ENCODE assay signal across 21 cellular contexts in the genomic region with DNA sequence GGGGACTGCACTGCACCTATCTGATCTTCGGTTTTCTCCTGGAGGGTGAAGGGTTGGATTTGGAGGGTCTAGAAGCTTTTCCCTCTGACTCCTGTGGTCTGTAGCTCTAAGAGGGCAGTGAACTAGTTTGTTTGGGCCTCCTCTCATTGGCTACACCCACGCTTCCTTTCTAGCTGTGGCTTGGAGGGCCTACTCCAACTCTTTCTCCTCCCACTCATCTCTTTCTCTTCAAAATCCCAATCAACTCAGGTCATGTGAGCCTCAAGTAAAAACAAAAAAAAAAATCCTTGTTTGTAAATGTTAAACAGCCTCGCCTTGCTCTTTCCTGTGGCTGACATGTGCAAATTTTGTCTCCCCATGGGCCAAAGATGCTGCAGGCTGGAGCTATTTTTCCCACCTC.
A peak's percentile ranks its signal among the peaks of the same experiment; 100 is the strongest.
DNase-seq lines count a peak whose midpoint lies in the region; ATAC-seq and TF ChIP-seq lines count a peak whose summit lies in the region.
"Had no signal": no experiment of that assay in that cellular context is flagged by ENCODE, and none has a peak within 500 bp of the region (broad histone marks: within the 10 kb centered on the region; RNA-seq: fewer than 3 reads in every experiment).

No MANE protein-coding gene starts in this region.

- WGBS in esophagus squamous epithelium, 2 donors = 83% methylated on average over 2 to 3 of the region's 3 CpGs

- H3K27me3 ChIP-seq in right atrium auricular region (no peaks in the 10 kb centered on the region), esophagus squamous epithelium (no peaks in the 10 kb centered on the region), osteoblast (ENCODE audit: insufficient read depth, low read length) (no peaks in the 10 kb centered on the region), vagina (no peaks in the 10 kb centered on the region)
- H3K27me3 ChIP-seq: testis had no signal

- TF ChIP-seq POLR2A in esophagus squamous epithelium (IDR thresholded peaks at IDR 0.05) = no peak
- TF ChIP-seq POLR2A in vagina (IDR thresholded peaks at IDR 0.05) = no peak

- no peak for DNase-seq in right atrium auricular region (ENCODE audit: low spot score)
- no peak for DNase-seq in Right ventricle myocardium inferior (ENCODE audit: missing footprints)
- no peak for DNase-seq in esophagus squamous epithelium (lab: John Stamatoyannopoulos, UW)
- no peak for DNase-seq in osteoblast (ENCODE audit: insufficient read length, low spot score, missing footprints)
- no peak for DNase-seq in vagina (ENCODE audit: extremely low spot score in 2 of 2)
- DNase-seq in osteocyte (ENCODE audit: extremely low spot score, unreplicated experiment) = no peak
- DNase-seq in central memory CD4-positive, alpha-beta T cell = no peak
- DNase-seq in activated CD8-positive, alpha-beta memory T cell treated with anti-CD3 and anti-CD28 coated beads, Interleukin-2, amount 50 U/mL, for 48 hours = no peak
- DNase-seq: activated CD4-positive, alpha-beta T cell treated with anti-CD3 and anti-CD28 coated beads, Interleukin-2, amount 50 U/mL, for 48 hours; activated naive CD4-positive, alpha-beta T cell treated with anti-CD3 and anti-CD28 coated beads, Interleukin-2, amount 50 U/mL, for 16 hours; activated T-cell treated with anti-CD3 and anti-CD28 coated beads, Interleukin-2, amount 50 U/mL, for 24 hours; CD4-positive, alpha-beta T cell; endodermal cell; foreskin melanocyte; naive B cell; NCI-H2029; NCI-H510A treated with DMSO at 0.1 percent for 48 hours; SIG-M5; testis had no signal

- no peaks in the 10 kb centered on the region for H4K20me1 ChIP-seq in osteoblast (ENCODE audit: insufficient read depth, low read length)

- H3K4me3 ChIP-seq in right atrium auricular region (no peak overlapping the region), esophagus squamous epithelium (no peak overlapping the region), osteoblast (ENCODE audit: insufficient read depth, low read length) (no peak overlapping the region), vagina (no peak overlapping the region)
- H3K4me3 ChIP-seq: testis had no signal

- no peak overlapping the region for H3K4me3 Mint-ChIP-seq in osteocyte (ENCODE audit: unreplicated experiment)
- H3K4me3 Mint-ChIP-seq: activated T-cell treated with anti-CD3 and anti-CD28 coated beads, Interleukin-2, amount 50 U/mL, for 24 hours; CD4-positive, alpha-beta T cell; endodermal cell; naive B cell had no signal

- H3K27ac ChIP-seq in right atrium auricular region (peak overlapping the region; percentile 33 to 57), esophagus squamous epithelium (peak overlapping the region; percentile 22 to 86 (median 76)), osteoblast (ENCODE audit: low read depth, low read length) (no peak overlapping the region), vagina (peak overlapping the region; percentile 49)
- H3K27ac ChIP-seq: testis, VCaP had no signal

- intact Hi-C loops in Right ventricle myocardium inferior (cut with DNase I) = no loop called here
- intact Hi-C loops in esophagus squamous epithelium (cut with DNase I) = no loop called here
- intact Hi-C loops in vagina (cut with DNase I) = no loop called here

- H3K9me3 ChIP-seq in right atrium auricular region (no peaks in the 10 kb centered on the region), esophagus squamous epithelium (no peaks in the 10 kb centered on the region), osteoblast (ENCODE audit: low read depth, low read length) (peaks cover 3% of the 10 kb centered on the region), vagina (no peaks in the 10 kb centered on the region)
- H3K9me3 ChIP-seq: testis had no signal

- H3K27me3 Mint-ChIP-seq in osteocyte (ENCODE audit: unreplicated experiment) = no peaks in the 10 kb centered on the region
- H3K27me3 Mint-ChIP-seq: CD4-positive, alpha-beta T cell had no signal

- H3K4me1 Mint-ChIP-seq in osteocyte (ENCODE audit: unreplicated experiment) = peaks cover 16% of the 10 kb centered on the region
- H3K4me1 Mint-ChIP-seq: endodermal cell, naive B cell had no signal

- TF ChIP-seq CTCF in right atrium auricular region (IDR thresholded peaks at IDR 0.05) (no peak), esophagus squamous epithelium (IDR thresholded peaks at IDR 0.05) (no peak), osteoblast (IDR thresholded peaks at IDR 0.05; ENCODE audit: extremely low read depth, low read depth, low read length) (no peak), vagina (IDR thresholded peaks at IDR 0.05) (no peak), osteocyte (IDR thresholded peaks at IDR 0.05) (no peak)

- no peaks in the 10 kb centered on the region for H3K79me2 ChIP-seq in osteoblast (ENCODE audit: insufficient read depth, low read length)
- H3K79me2 ChIP-seq: parathyroid adenoma had no signal

- peak overlapping the region; percentile 10 for H2AFZ ChIP-seq in osteoblast (ENCODE audit: low read length)
- H2AFZ ChIP-seq: parathyroid adenoma had no signal

- H3K27ac Mint-ChIP-seq in osteocyte (ENCODE audit: unreplicated experiment) = no peak overlapping the region
- H3K27ac Mint-ChIP-seq: activated T-cell treated with anti-CD3 and anti-CD28 coated beads, Interleukin-2, amount 50 U/mL, for 24 hours; CD4-positive, alpha-beta T cell; endodermal cell; naive B cell had no signal

- peaks cover 11% of the 10 kb centered on the region for H3K9me3 Mint-ChIP-seq in osteocyte (ENCODE audit: unreplicated experiment)
- H3K9me3 Mint-ChIP-seq: activated T-cell treated with anti-CD3 and anti-CD28 coated beads, Interleukin-2, amount 50 U/mL, for 24 hours; CD4-positive, alpha-beta T cell; naive B cell had no signal

- H3K4me2 ChIP-seq in osteoblast (ENCODE audit: insufficient read depth, low read length) = no peak overlapping the region

- H3K36me3 Mint-ChIP-seq in osteocyte (ENCODE audit: unreplicated experiment) = no peaks in the 10 kb centered on the region
- H3K36me3 Mint-ChIP-seq: naive B cell had no signal

- peaks cover 0 to 13% of the 10 kb centered on the region in 2 donors for H3K4me1 ChIP-seq in right atrium auricular region
- peaks cover 0 to 36% (median 20%) of the 10 kb centered on the region in 3 donors for H3K4me1 ChIP-seq in esophagus squamous epithelium
- peaks cover 26% of the 10 kb centered on the region for H3K4me1 ChIP-seq in osteoblast (ENCODE audit: insufficient read depth, low read length)
- H3K4me1 ChIP-seq in vagina = peaks cover 19% of the 10 kb centered on the region
- H3K4me1 ChIP-seq: parathyroid adenoma had no signal

- ATAC-seq in Right ventricle myocardium inferior = no peak

- H3K36me3 ChIP-seq in right atrium auricular region (no peaks in the 10 kb centered on the region), esophagus squamous epithelium (no peaks in the 10 kb centered on the region), osteoblast (ENCODE audit: insufficient read depth, low read length) (no peaks in the 10 kb centered on the region), vagina (no peaks in the 10 kb centered on the region)
